8 cellular contexts compared by ENCODE assay signal in the genomic region with DNA sequence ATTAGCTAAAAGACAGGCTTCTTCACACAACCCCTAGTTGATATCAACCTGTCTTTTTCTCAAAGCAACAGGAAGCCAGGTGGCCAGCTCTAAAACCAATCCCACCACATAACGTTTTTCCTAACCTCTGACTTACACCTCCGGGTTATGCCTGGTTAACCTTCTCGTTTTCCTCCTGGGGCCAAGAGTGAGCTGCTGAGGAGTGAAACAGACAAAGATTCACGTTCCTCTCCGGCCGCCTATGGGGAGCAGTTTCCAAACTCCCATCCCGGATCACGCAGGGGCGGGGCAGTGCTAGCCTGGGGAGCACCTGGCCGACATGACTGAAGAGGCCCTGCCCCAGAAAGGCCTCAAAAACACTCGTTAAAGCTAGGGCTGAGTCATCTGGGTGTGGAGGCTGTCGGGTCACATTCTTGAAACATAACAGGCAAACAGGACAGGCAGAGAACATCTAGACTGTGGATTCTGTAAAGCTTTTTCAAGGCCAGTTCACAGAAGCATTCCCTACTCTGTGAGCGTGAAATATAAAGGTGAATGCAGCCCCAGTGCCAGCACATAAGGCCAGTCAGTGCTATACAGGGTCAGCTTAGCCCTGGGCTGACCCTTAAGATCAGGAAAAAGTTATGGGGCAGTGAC. TPM values are rescaled to one million over a fixed set of nuclear protein-coding genes. Genes with fewer than 3 reads are reported as not detected.
DNase-seq lines count a peak whose midpoint lies in the region; ATAC-seq and TF ChIP-seq lines count a peak whose summit lies in the region.

No MANE protein-coding gene starts in this region.

- intact Hi-C loops in heart left ventricle (cut with DNase I) (loop anchor here in 3 of 10 donors (2.0 kb wide), 2 partner anchors 26 to 28 kb away; a partner anchor contains a TSS), gastrocnemius medialis (cut with DNase I; ENCODE audit: low total_unique reads) (no loop called here)

- H3K4me1 ChIP-seq in Peyer's patch = peaks cover 9 to 69% (median 29%) of the 10 kb centered on the region in 4 donors
- H3K4me1 ChIP-seq in heart left ventricle = peaks cover 19 to 93% (median 65%) of the 10 kb centered on the region in 12 donors
- peaks cover 25 to 60% of the 10 kb centered on the region in 2 donors for H3K4me1 ChIP-seq in gastrocnemius medialis

- peak; percentile 41 for ATAC-seq in HG03097 (IDR thresholded peaks at IDR 0.05; ENCODE audit: low FRiP score, unreplicated experiment)
- ATAC-seq in heart left ventricle = peak; percentile 55 to 81 (median 76)
- peak; percentile 67 to 69 for ATAC-seq in gastrocnemius medialis

- TF ChIP-seq POLR2A in Peyer's patch (IDR thresholded peaks at IDR 0.05) = peak in 1 of 2 donors; percentile 80
- TF ChIP-seq POLR2A in heart left ventricle (IDR thresholded peaks at IDR 0.05) = peak in 1 of 2 donors; percentile 20
- TF ChIP-seq POLR2A in gastrocnemius medialis (IDR thresholded peaks at IDR 0.05) = peak in 1 of 2 donors; percentile 37

- H3K27me3 ChIP-seq in Peyer's patch (no peaks in the 10 kb centered on the region), heart left ventricle (no peaks in the 10 kb centered on the region), gastrocnemius medialis (no peaks in the 10 kb centered on the region)

- WGBS in heart left ventricle, 4 donors = 29 to 34% (median 31%) methylated on average over 13 of the region's 13 CpGs

- in situ Hi-C loops in gastrocnemius medialis (cut with MboI; ENCODE audit: low sequenced_read_pairs in 4 of 4) = no loop called here

- TF ChIP-seq CTCF in Peyer's patch (IDR thresholded peaks at IDR 0.05) (peak in 2 of 6 experiments; percentile 9 to 14), heart left ventricle (IDR thresholded peaks at IDR 0.05) (no peak), gastrocnemius medialis (IDR thresholded peaks at IDR 0.05 in 4 of 5, conservative IDR thresholded peaks at IDR 0.05 in 1 of 5) (no peak)

- H3K27ac Mint-ChIP-seq in activated naive CD4-positive, alpha-beta T cell treated with anti-CD3 and anti-CD28 coated beads, Interleukin-2, amount 50 U/mL, for 24 hours = peak overlapping the region; percentile 82

- no peaks in the 10 kb centered on the region for H3K36me3 ChIP-seq in Peyer's patch
- H3K36me3 ChIP-seq in heart left ventricle = no peaks in the 10 kb centered on the region
- H3K36me3 ChIP-seq in gastrocnemius medialis = no peaks in the 10 kb centered on the region

- H3K9me3 Mint-ChIP-seq in activated naive CD4-positive, alpha-beta T cell treated with anti-CD3 and anti-CD28 coated beads, Interleukin-2, amount 50 U/mL, for 24 hours = no peaks in the 10 kb centered on the region

- peak overlapping the region; percentile 19 for H3K4me3 Mint-ChIP-seq in activated naive CD4-positive, alpha-beta T cell treated with anti-CD3 and anti-CD28 coated beads, Interleukin-2, amount 50 U/mL, for 24 hours

- H3K4me1 Mint-ChIP-seq in activated naive CD4-positive, alpha-beta T cell treated with anti-CD3 and anti-CD28 coated beads, Interleukin-2, amount 50 U/mL, for 24 hours = peaks cover 35% of the 10 kb centered on the region

- no peaks in the 10 kb centered on the region for H3K36me3 Mint-ChIP-seq in activated naive CD4-positive, alpha-beta T cell treated with anti-CD3 and anti-CD28 coated beads, Interleukin-2, amount 50 U/mL, for 24 hours

- H3K27me3 Mint-ChIP-seq in activated naive CD4-positive, alpha-beta T cell treated with anti-CD3 and anti-CD28 coated beads, Interleukin-2, amount 50 U/mL, for 24 hours = no peaks in the 10 kb centered on the region

- peak overlapping the region in 3 of 4 donors; percentile 2 to 25 (median 20) for H3K4me3 ChIP-seq in Peyer's patch
- no peak overlapping the region for H3K4me3 ChIP-seq in heart left ventricle
- no peak overlapping the region for H3K4me3 ChIP-seq in gastrocnemius medialis

- H3K27ac ChIP-seq in Peyer's patch (peak overlapping the region; percentile 81 to 93 (median 88)), heart left ventricle (peak overlapping the region; percentile 67 to 96 (median 86)), gastrocnemius medialis (peak overlapping the region; percentile 83 to 90 (median 88))

- H3K9me3 ChIP-seq in Peyer's patch (no peaks in the 10 kb centered on the region), heart left ventricle (peaks cover 0 to 6% (median 0%) of the 10 kb centered on the region in 12 donors), gastrocnemius medialis (no peaks in the 10 kb centered on the region)

- DNase-seq in SIG-M5 treated with dmso at 0.1 percent for 504 hours (lab: John Stamatoyannopoulos, UW; ENCODE audit: unreplicated experiment) (peak; percentile 83), SIG-M5 (lab: John Stamatoyannopoulos, UW) (no peak), Peyer's patch (peak; percentile 67 to 93 (median 88)), heart left ventricle (peak; percentile 65 to 82 (median 76)), gastrocnemius medialis (peak; percentile 67 to 83), hippocampal formation (lab: John Stamatoyannopoulos, UW) (no peak)

RNA-seq across cellular contexts. Expression of a gene that starts 25.9 kb away (rescaled TPM):
- total RNA-seq in Peyer's patch (1,000 to 10,000 TPM in 3 of 4 donors, 100 to 1,000 TPM in 1; 242 to 1,284 (median 1,203) TPM), heart left ventricle (100 to 1,000 TPM; 143 to 372 (median 197) TPM), gastrocnemius medialis (100 to 1,000 TPM in 1 of 4 donors, 10 to 100 TPM in 3; 68.0 to 124 (median 80.6) TPM)
- polyA plus RNA-seq in heart left ventricle = 100 to 1,000 TPM; 272 to 311 TPM

RNA-seq across cellular contexts. Expression of a gene that starts 51.7 kb away (rescaled TPM):
- total RNA-seq in Peyer's patch (10 to 100 TPM; 27.2 to 56.6 (median 35.2) TPM), heart left ventricle (100 to 1,000 TPM in 2 of 9 donors, 10 to 100 TPM in 7; 58.9 to 159 (median 80.1) TPM), gastrocnemius medialis (10 to 100 TPM; 49.9 to 91.4 (median 68.0) TPM)
- polyA plus RNA-seq in heart left ventricle = 10 to 100 TPM; 23.8 to 66.7 TPM

Comparison
In these comparisons a context has a peak if more than half of its experiments do, and no peak if none do; other contexts are left out.
1. DNase-seq: peak in SIG-M5 treated with dmso at 0.1 percent for 504 hours (single experiment), Peyer's patch (3 of 3), heart left ventricle (5 of 5) and gastrocnemius medialis (2 of 2); none in SIG-M5 (single experiment) and hippocampal formation (0 of 2).
2. H3K4me3 ChIP-seq: peak in Peyer's patch (3 of 4); none in heart left ventricle (0 of 12) and gastrocnemius medialis (0 of 4).
3. Peak in every context shown above with its lines, with median percentiles within 50 percentile points of each other: ATAC-seq and H3K27ac ChIP-seq.